10 cellular contexts compared by ENCODE assay signal in genomic region chr1:214514032-214514818, GRCh38.
A peak's percentile ranks its signal among the peaks of the same experiment; 100 is the strongest.
DNase-seq lines count a peak whose midpoint lies in the region; ATAC-seq lines count a peak whose summit lies in the region.
"Had no signal": no experiment of that assay in that cellular context is flagged by ENCODE, and none has a peak within 500 bp of the region (broad histone marks: within the 10 kb centered on the region; RNA-seq: fewer than 3 reads in every experiment).

No MANE protein-coding gene starts in this region.

- H3K4me3 ChIP-seq in SK-N-MC: peak overlapping the region; percentile 61
- H3K4me3 ChIP-seq in stomach smooth muscle (ENCODE audit: low read length in 2 of 2): peak overlapping the region; percentile 27 to 57
- H3K4me3 ChIP-seq: mucosa of descending colon had no signal

- H3K9me3 ChIP-seq in SK-N-MC (ENCODE audit: low read depth, low read length) (no peaks in the 10 kb centered on the region), stomach smooth muscle (ENCODE audit: control insufficient read depth in 2 of 2, low read length in 2 of 2) (no peaks in the 10 kb centered on the region)
- H3K9me3 ChIP-seq: mucosa of descending colon had no signal

- H3K4me1 ChIP-seq in stomach smooth muscle (ENCODE audit: control insufficient read depth, insufficient read depth, low read length): peaks cover 19% of the 10 kb centered on the region

- H3K9ac ChIP-seq in SK-N-MC (ENCODE audit: insufficient read length) (no peak overlapping the region), stomach smooth muscle (ENCODE audit: low read length in 2 of 2) (no peak overlapping the region)

- no peak for ATAC-seq in HG03108 (IDR thresholded peaks at IDR 0.05; ENCODE audit: unreplicated experiment)
- ATAC-seq: mucosa of descending colon had no signal

- H3K27me3 ChIP-seq in stomach smooth muscle (ENCODE audit: control insufficient read depth in 1 of 2, insufficient read depth in 2 of 2, low read length in 2 of 2): no peaks in the 10 kb centered on the region

- H3K36me3 ChIP-seq in SK-N-MC (ENCODE audit: insufficient read depth, low read length) (0 out of 2 replicates have a peak, but pooled peaks cover 3% of the 10 kb centered on the region), stomach smooth muscle (ENCODE audit: control insufficient read depth in 2 of 2, insufficient read depth in 2 of 2, low read length in 2 of 2) (no peaks in the 10 kb centered on the region)

- DNase-seq in NCI-H446 (lab: John Stamatoyannopoulos, UW) (peak; percentile 6 to 55), NCI-H446 treated with DMSO at 0.1 percent for 48 hours (lab: John Stamatoyannopoulos, UW) (no peak), SK-N-MC (ENCODE audit: low read depth, low spot score) (peak; percentile 65), foreskin melanocyte (peak; percentile 10), HuH-7 (ENCODE audit: low spot score) (no peak), NCI-H748 treated with DMSO at 0.1 percent for 48 hours (lab: John Stamatoyannopoulos, UW) (no peak)
- DNase-seq: activated CD4-positive, alpha-beta T cell treated with anti-CD3 and anti-CD28 coated beads, Interleukin-2, amount 50 U/mL, for 48 hours; mucosa of descending colon had no signal

- H3K27ac ChIP-seq in SK-N-MC (peak overlapping the region; percentile 14; the same call in 1 of the 2 replicates), stomach smooth muscle (ENCODE audit: low read length) (no peak overlapping the region)

Comparison
In these comparisons a context has a peak if more than half of its experiments do, and no peak if none do; other contexts are left out.
1. DNase-seq: peak in NCI-H446 (2 of 2), SK-N-MC (single experiment) and foreskin melanocyte (single experiment); none in NCI-H446 treated with DMSO at 0.1 percent for 48 hours (single experiment), HuH-7 (single experiment) and NCI-H748 treated with DMSO at 0.1 percent for 48 hours (single experiment).